Comparison of ENCODE assay signal across 27 cellular contexts in the genomic region with DNA sequence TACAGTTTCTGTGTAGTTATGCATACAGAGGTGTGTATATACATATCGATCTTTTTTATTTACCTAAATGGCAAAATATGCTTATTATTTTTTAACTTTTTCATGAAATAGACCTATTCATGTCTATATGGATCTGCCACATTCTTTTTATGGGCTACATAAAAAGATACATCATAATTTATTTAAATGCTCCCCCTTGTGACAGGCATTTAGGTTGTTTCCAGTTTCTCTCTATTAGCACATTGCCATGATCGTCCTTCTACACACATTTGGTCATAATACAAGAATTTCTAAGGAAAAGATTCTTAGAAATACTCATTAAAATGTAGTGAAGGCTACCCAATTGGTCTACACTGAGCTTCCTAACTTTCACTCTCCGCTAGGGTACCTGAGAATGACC.
"Had no signal": no experiment of that assay in that cellular context is flagged by ENCODE, and none has a peak within 500 bp of the region (broad histone marks: within the 10 kb centered on the region; RNA-seq: fewer than 3 reads in every experiment).

No MANE protein-coding gene starts in this region.

- H3K27me3 ChIP-seq: ascending aorta, right atrium auricular region, stomach, tibial artery, upper lobe of right lung had no signal

- H3K27ac ChIP-seq: ascending aorta, heart left ventricle, parathyroid adenoma, psoas muscle, right atrium auricular region, stomach, tibial artery, upper lobe of right lung had no signal

- H3K4me3 ChIP-seq: ascending aorta, heart left ventricle, psoas muscle, right atrium auricular region, stomach, tibial artery, upper lobe of right lung had no signal

- H3K36me3 ChIP-seq: ascending aorta, heart left ventricle, right atrium auricular region, stomach, tibial artery, upper lobe of right lung had no signal

- DNase-seq: activated CD4-positive, alpha-beta T cell treated with anti-CD3 and anti-CD28 coated beads for 1 hour; activated CD4-positive, alpha-beta T cell treated with anti-CD3 and anti-CD28 coated beads, Interleukin-2, amount 10 ng/mL, durations not matched to agents 7 days and 5 days; activated CD8-positive, alpha-beta memory T cell treated with anti-CD3 and anti-CD28 coated beads, Interleukin-2, amount 10 ng/mL, durations not matched to agents 7 days and 5 days; activated CD8-positive, alpha-beta T cell treated with anti-CD3 and anti-CD28 coated beads, Interleukin-2, amount 10 ng/mL, durations not matched to agents 7 days and 5 days; activated naive CD4-positive, alpha-beta T cell treated with Interleukin-2 at 50 U/mL for 16 hours; activated naive CD8-positive, alpha-beta T cell treated with anti-CD3 and anti-CD28 coated beads for 36 hours; activated T-cell treated with anti-CD3 and anti-CD28 coated beads, Interleukin-2, amount 50 U/mL, for 48 hours; caudate nucleus; heart left ventricle; hypothalamus; immature natural killer cell; kidney; left colon; naive B cell; psoas muscle; stimulated activated CD4-positive, alpha-beta T cell treated with anti-CD3 and anti-CD28 coated beads, Interleukin-15, amount 100 ng/mL, for 24 hours; stimulated activated CD4-positive, alpha-beta T cell treated with anti-CD3 and anti-CD28 coated beads, Interleukin-2, amount 100 ng/mL, for 24 hours; stimulated activated naive B cell treated with anti-CD40 and anti-IgM and Interleukin-4, amounts not matched to agents 10 μg/mL and 1 μg/mL and 100 μg/mL, for 72 hours; stomach; T-helper 2 cell; tibial artery; upper lobe of right lung had no signal

- ATAC-seq: activated CD8-positive, alpha-beta memory T cell treated with anti-CD3 and anti-CD28 coated beads, Interleukin-2, amount 10 ng/mL, durations not matched to agents 7 days and 5 days; activated CD8-positive, alpha-beta T cell treated with anti-CD3 and anti-CD28 coated beads, Interleukin-2, amount 10 ng/mL, durations not matched to agents 7 days and 5 days; esophagus mucosa; heart left ventricle; left colon; psoas muscle; stimulated activated naive B cell treated with anti-CD40 and anti-IgM and Interleukin-4, amounts not matched to agents 10 μg/mL and 1 μg/mL and 100 μg/mL, for 72 hours; upper lobe of right lung; WTC11 had no signal
